In genomic region chr11:67278939-67279588, GRCh38 we compare ENCODE assay signal across 11 cellular contexts. TPM values are rescaled to one million over a fixed set of nuclear protein-coding genes. Genes with fewer than 3 reads are reported as not detected.
DNase-seq lines count a peak whose midpoint lies in the region; ATAC-seq and TF ChIP-seq lines count a peak whose summit lies in the region.
"Had no signal": no experiment of that assay in that cellular context is flagged by ENCODE, and none has a peak within 500 bp of the region (broad histone marks: within the 10 kb centered on the region; RNA-seq: fewer than 3 reads in every experiment).

No MANE protein-coding gene starts in this region.

- H3K36me3 ChIP-seq in heart left ventricle: peaks cover 3 to 69% (median 52%) of the 10 kb centered on the region in 9 donors

- TF ChIP-seq CTCF in HL-60 (IDR thresholded peaks at IDR 0.05; ENCODE audit: insufficient read depth, low read length): no peak
- TF ChIP-seq CTCF in heart left ventricle (IDR thresholded peaks at IDR 0.05): no peak

- ATAC-seq in T-helper 17 cell: no peak
- ATAC-seq in heart left ventricle: no peak
- no peak for ATAC-seq in GM19455 (IDR thresholded peaks at IDR 0.05; ENCODE audit: unreplicated experiment)

- intact Hi-C loops in heart left ventricle (cut with DNase I): no loop called here

- H3K27ac Mint-ChIP-seq in T-helper 17 cell: peak overlapping the region; percentile 97
- H3K27ac Mint-ChIP-seq: nephron had no signal

- TF ChIP-seq POLR2A in heart left ventricle (IDR thresholded peaks at IDR 0.05): no peak

- peak overlapping the region; percentile 100 for H3K27ac ChIP-seq in HL-60 (replicated peaks)
- peak overlapping the region in 9 of 12 donors; percentile 78 to 100 (median 87) for H3K27ac ChIP-seq in heart left ventricle
- H3K27ac ChIP-seq in skin epidermis: peak overlapping the region in 20 of 21 experiments; percentile 14 to 100 (median 92)

- H3K4me3 ChIP-seq in HL-60 (replicated peaks; ENCODE audit: insufficient read depth, low read length) (no peak overlapping the region), heart left ventricle (peak overlapping the region in 1 of 12 donors; percentile 46), skin epidermis (no peak overlapping the region)

- H3K4me3 Mint-ChIP-seq in T-helper 17 cell: peak overlapping the region; percentile 77
- H3K4me3 Mint-ChIP-seq: nephron had no signal

- no peaks in the 10 kb centered on the region for H3K27me3 Mint-ChIP-seq in T-helper 17 cell

- DNase-seq in HL-60 (ENCODE audit: low read depth in 1 of 2, low spot score in 1 of 2) (peak in 1 of 2 experiments; percentile 9), T-helper 17 cell (no peak), heart left ventricle (peak in 4 of 5 donors; percentile 14 to 40 (median 16)), NCI-H82 (lab: John Stamatoyannopoulos, UW) (no peak)
- DNase-seq in activated CD8-positive, alpha-beta memory T cell treated with anti-CD3 and anti-CD28 coated beads for 24 hours: no peak
- DNase-seq: anterior cingulate cortex, NCI-H2081 treated with DMSO at 0.1 percent for 48 hours, substantia nigra had no signal

- peaks cover 48% of the 10 kb centered on the region for H3K4me1 Mint-ChIP-seq in T-helper 17 cell

- no peaks in the 10 kb centered on the region for H3K36me3 Mint-ChIP-seq in T-helper 17 cell (ENCODE audit: low read depth)

- 90 to 92% (median 90%) methylated on average over 12 to 14 of the region's 14 CpGs for WGBS in heart left ventricle, 4 donors

- no peaks in the 10 kb centered on the region for H3K27me3 ChIP-seq in HL-60 (ENCODE audit: insufficient read depth, poor library complexity, severe bottlenecking)
- H3K27me3 ChIP-seq in heart left ventricle: no peaks in the 10 kb centered on the region

- H3K9me3 ChIP-seq in T-helper 17 cell (ENCODE audit: control insufficient read depth, low read length, poor library complexity, severe bottlenecking): no peaks in the 10 kb centered on the region
- H3K9me3 ChIP-seq in heart left ventricle: no peaks in the 10 kb centered on the region

- H3K4me1 ChIP-seq in heart left ventricle: peaks cover 14 to 97% (median 56%) of the 10 kb centered on the region in 12 donors

RNA-seq across cellular contexts. Expression of gene ANKRD13D, which starts 10.0 kb away (rescaled TPM):
- 100 to 1,000 TPM; 174 to 220 TPM for total RNA-seq in T-helper 17 cell
- total RNA-seq in heart left ventricle: 10 to 100 TPM in 6 of 9 donors, 1 to 10 TPM in 3; 7.6 to 43.6 (median 12.8) TPM
- 10 to 100 TPM; 12.3 to 17.6 TPM for polyA plus RNA-seq in heart left ventricle

RNA-seq across cellular contexts. Expression of gene GRK2, which starts 12.8 kb away (rescaled TPM):
- total RNA-seq in T-helper 17 cell: 100 to 1,000 TPM; 264 to 276 TPM
- total RNA-seq in heart left ventricle: 100 to 1,000 TPM in 1 of 9 donors, 10 to 100 TPM in 8; 40.1 to 107 (median 49.6) TPM
- 10 to 100 TPM; 55.6 to 63.8 TPM for polyA plus RNA-seq in heart left ventricle

RNA-seq across cellular contexts. Expression of gene SSH3, which starts 24.3 kb away (rescaled TPM):
- 10 to 100 TPM; 12.8 to 17.8 TPM for total RNA-seq in T-helper 17 cell
- 10 to 100 TPM; 10.8 to 23.9 (median 16.8) TPM for total RNA-seq in heart left ventricle
- 1 to 10 TPM; 8.1 to 9.4 TPM for polyA plus RNA-seq in heart left ventricle

Comparison
In these comparisons a context has a peak if more than half of its experiments do, and no peak if none do; other contexts are left out.
1. DNase-seq: peak in heart left ventricle (4 of 5); none in T-helper 17 cell (0 of 3), activated CD8-positive, alpha-beta memory T cell treated with anti-CD3 and anti-CD28 coated beads for 24 hours (single experiment) and NCI-H82 (single experiment).
2. Peak in every context shown above with its lines, with median percentiles within 50 percentile points of each other: H3K27ac ChIP-seq.